Comparison of ENCODE assay signal across 34 cellular contexts in genomic region chr6:12309070-12309469, GRCh38.
"Had no signal": no experiment of that assay in that cellular context is flagged by ENCODE, and none has a peak within 500 bp of the region (broad histone marks: within the 10 kb centered on the region; RNA-seq: fewer than 3 reads in every experiment).

No MANE protein-coding gene starts in this region.

- H3K27ac ChIP-seq: KMS-11 had no signal

- H3K27me3 ChIP-seq: MG63 had no signal

- H3K4me3 ChIP-seq: MG63 had no signal

- H3K9me3 ChIP-seq: MG63 had no signal

- H3K4me2 ChIP-seq: KMS-11 had no signal

- H3K36me3 ChIP-seq: MG63 had no signal

- H3K9ac ChIP-seq: KMS-11 had no signal

- DNase-seq: Karpas-422, Kasumi-1, MG63, MM.1S, MV-4-11, NCI-H1048, NCI-H1092, NCI-H1092 treated with DMSO at 0.1 percent for 48 hours, NCI-H1105, NCI-H1105 treated with DMSO at 0.1 percent for 48 hours, NCI-H1417, NCI-H1417 treated with DMSO at 0.1 percent for 48 hours, NCI-H1436, NCI-H1436 treated with DMSO at 0.1 percent for 48 hours, NCI-H146, NCI-H1694, NCI-H1694 treated with DMSO at 0.1 percent for 48 hours, NCI-H187, NCI-H187 treated with DMSO at 0.1 percent for 48 hours, NCI-H1930, NCI-H2029, NCI-H2029 treated with DMSO at 0.1 percent for 48 hours, NCI-H2081, NCI-H2081 treated with DMSO at 0.1 percent for 48 hours, NCI-H2107, NCI-H2171, NCI-H2227 treated with DMSO at 0.1 percent for 48 hours, NCI-H226, NCI-H345, NCI-H446, NCI-H446 treated with DMSO at 0.1 percent for 48 hours, NCI-H510A, NCI-H510A treated with DMSO at 0.1 percent for 48 hours had no signal
